10 cellular contexts compared by ENCODE assay signal in genomic region chr17:79721993-79722671, GRCh38. TPM values are rescaled to one million over a fixed set of nuclear protein-coding genes. Genes with fewer than 3 reads are reported as not detected.
DNase-seq lines count a peak whose midpoint lies in the region; TF ChIP-seq lines count a peak whose summit lies in the region.
"Had no signal": no experiment of that assay in that cellular context is flagged by ENCODE, and none has a peak within 500 bp of the region (broad histone marks: within the 10 kb centered on the region; RNA-seq: fewer than 3 reads in every experiment).

No MANE protein-coding gene starts in this region.

- DNase-seq in NCI-H1092 treated with DMSO at 0.1 percent for 48 hours (lab: John Stamatoyannopoulos, UW) (peak; percentile 8), NCI-H1092 (lab: John Stamatoyannopoulos, UW) (no peak), astrocyte of the cerebellum (ENCODE audit: low read depth) (no peak), neural crest cell (ENCODE audit: low read depth, low spot score) (no peak), CD1c-positive myeloid dendritic cell (ENCODE audit: extremely low spot score) (no peak), NCI-H2081 treated with DMSO at 0.1 percent for 48 hours (lab: John Stamatoyannopoulos, UW) (no peak)
- DNase-seq in stimulated activated CD4-positive, alpha-beta T cell treated with anti-CD3 and anti-CD28 coated beads, Interleukin-4, amount 100 ng/mL, for 1 hour, result no peak
- DNase-seq: activated T-cell treated with anti-CD3 and anti-CD28 coated beads, Interleukin-2, amount 50 U/mL, for 1 hour had no signal

- no peaks in the 10 kb centered on the region for H3K36me3 Mint-ChIP-seq in neural crest cell (ENCODE audit: low read depth)

- no peak overlapping the region for H3K4me3 ChIP-seq in Loucy (ENCODE audit: low read length, poor library complexity, severe bottlenecking)
- H3K4me3 ChIP-seq in astrocyte of the cerebellum (ENCODE audit: low read depth, low read length), result no peak overlapping the region

- H2AFZ ChIP-seq in Loucy (ENCODE audit: low read length), result no peak overlapping the region

- H3K27me3 ChIP-seq in Loucy (ENCODE audit: insufficient read depth, low read length, poor library complexity, severe bottlenecking), result no peaks in the 10 kb centered on the region

- no peaks in the 10 kb centered on the region for H3K9me2 ChIP-seq in Loucy (replicated peaks; ENCODE audit: low read depth, low read length)

- H3K4me3 Mint-ChIP-seq in neural crest cell, result no peak overlapping the region

- H3K4me1 ChIP-seq in Loucy (ENCODE audit: insufficient read depth, low read length, poor library complexity, severe bottlenecking), result no peaks in the 10 kb centered on the region

- TF ChIP-seq CTCF in Loucy (conservative IDR thresholded peaks at IDR 0.05; ENCODE audit: low read length) (peak; percentile 54), astrocyte of the cerebellum (IDR thresholded peaks at IDR 0.05; ENCODE audit: low read depth, low read length, missing control alignments) (peak; percentile 44), neural crest cell (conservative IDR thresholded peaks at IDR 0.05) (peak; percentile 58)

- H3K36me3 ChIP-seq in Loucy (ENCODE audit: insufficient read depth, low read length), result no peaks in the 10 kb centered on the region

- H3K9me3 Mint-ChIP-seq in neural crest cell, result no peaks in the 10 kb centered on the region

- H3K9ac ChIP-seq in Loucy (ENCODE audit: low read depth, low read length, poor library complexity, severe bottlenecking), result no peak overlapping the region

- H3K79me2 ChIP-seq in Loucy (ENCODE audit: insufficient read depth, low read length), result no peaks in the 10 kb centered on the region

- H3F3A ChIP-seq in Loucy (ENCODE audit: low read depth), result no peaks in the 10 kb centered on the region

- H3K9me3 ChIP-seq in Loucy (ENCODE audit: insufficient read depth, low read depth, low read length), result no peaks in the 10 kb centered on the region

- H4K20me1 ChIP-seq in Loucy (ENCODE audit: insufficient read depth, low read length, poor library complexity, severe bottlenecking), result no peaks in the 10 kb centered on the region

- in situ Hi-C loops in astrocyte of the cerebellum (cut with HindIII; ENCODE audit: low sequenced_read_pairs), result no loop called here

- H3K4me2 ChIP-seq in Loucy (ENCODE audit: low read depth, low read length, poor library complexity, severe bottlenecking), result no peak overlapping the region

- no peaks in the 10 kb centered on the region for H3K27me3 Mint-ChIP-seq in neural crest cell (ENCODE audit: low read depth)

- no peak overlapping the region for H3K27ac Mint-ChIP-seq in neural crest cell (ENCODE audit: unreplicated experiment)

- peaks cover 22% of the 10 kb centered on the region for H3K4me1 Mint-ChIP-seq in neural crest cell

RNA-seq across cellular contexts. Expression of gene ENPP7, which starts 8.6 kb away (rescaled TPM):
- total RNA-seq in neural crest cell, result not detected in 2 replicates
- total RNA-seq: dermis microvascular lymphatic vessel endothelial cell had no signal

RNA-seq across cellular contexts. Expression of gene CBX2, which starts 55.8 kb away (rescaled TPM):
- total RNA-seq in neural crest cell, result 95.4 and 101 TPM in 2 replicates
